In genomic region chr5:56490971-56491468, GRCh38 we compare ENCODE assay signal across 9 cellular contexts.
DNase-seq lines count a peak whose midpoint lies in the region; ATAC-seq, FAIRE-seq and TF ChIP-seq lines count a peak whose summit lies in the region.
"Had no signal": no experiment of that assay in that cellular context is flagged by ENCODE, and none has a peak within 500 bp of the region (broad histone marks: within the 10 kb centered on the region; RNA-seq: fewer than 3 reads in every experiment).

No MANE protein-coding gene starts in this region.

- H3K27me3 Mint-ChIP-seq in CD4-positive, CD25-positive, alpha-beta regulatory T cell: no peaks in the 10 kb centered on the region
- H3K27me3 Mint-ChIP-seq in activated naive CD4-positive, alpha-beta T cell treated with anti-CD3 and anti-CD28 coated beads, Interleukin-2, amount 10 ng/mL, durations not matched to agents 7 days and 5 days: peaks cover 10% of the 10 kb centered on the region

- CTCF ChIA-PET in activated naive CD4-positive, alpha-beta T cell treated with anti-CD3 and anti-CD28 coated beads, Interleukin-2, amount 10 ng/mL, durations not matched to agents 7 days and 5 days (lab: Charles Lee): interaction anchor here (1.6 kb wide), 1 partner anchor 220 kb away, joined by 3 read pairs; no protein-coding TSS in a partner anchor

- H3K36me3 ChIP-seq in CD4-positive, CD25-positive, alpha-beta regulatory T cell (ENCODE audit: control insufficient read depth, insufficient read depth, low read length): no peaks in the 10 kb centered on the region
- H3K36me3 ChIP-seq in pancreas: no peaks in the 10 kb centered on the region
- no peaks in the 10 kb centered on the region for H3K36me3 ChIP-seq in esophagus muscularis mucosa
- H3K36me3 ChIP-seq: BE2C had no signal

- TF ChIP-seq CTCF in pancreas (IDR thresholded peaks at IDR 0.05) (no peak), GM10266 (IDR thresholded peaks at IDR 0.05; ENCODE audit: control insufficient read depth, insufficient read depth, low read depth, missing control alignments) (no peak), esophagus muscularis mucosa (IDR thresholded peaks at IDR 0.05) (no peak)

- ATAC-seq in CD4-positive, CD25-positive, alpha-beta regulatory T cell (ENCODE audit: low read depth in 2 of 2): peak; percentile 75 to 81
- peak in 3 of 4 donors; percentile 30 to 81 (median 61) for ATAC-seq in pancreas

- TF ChIP-seq POLR2A in esophagus muscularis mucosa (IDR thresholded peaks at IDR 0.05; ENCODE audit: low read depth): no peak

- TF ChIP-seq EP300 in esophagus muscularis mucosa (IDR thresholded peaks at IDR 0.05): no peak

- peaks cover 0 to 8% (median 2%) of the 10 kb centered on the region in 7 donors for H3K9me3 Mint-ChIP-seq in CD4-positive, CD25-positive, alpha-beta regulatory T cell
- peaks cover 18% of the 10 kb centered on the region for H3K9me3 Mint-ChIP-seq in activated naive CD4-positive, alpha-beta T cell treated with anti-CD3 and anti-CD28 coated beads, Interleukin-2, amount 10 ng/mL, durations not matched to agents 7 days and 5 days

- FAIRE-seq in pancreas (lab: Jason Lieb, UNC): no peak

- peaks cover 9% of the 10 kb centered on the region for H3K4me1 ChIP-seq in CD4-positive, CD25-positive, alpha-beta regulatory T cell (ENCODE audit: control insufficient read depth, insufficient read depth, low read length, poor library complexity, severe bottlenecking)
- H3K4me1 ChIP-seq in pancreas (peaks cover 0 to 5% (median 0%) of the 10 kb centered on the region in 3 donors), esophagus muscularis mucosa (peaks cover 7 to 17% (median 12%) of the 10 kb centered on the region in 4 donors)
- H3K4me1 ChIP-seq: BE2C had no signal

- H3K4me3 Mint-ChIP-seq in CD4-positive, CD25-positive, alpha-beta regulatory T cell: peak overlapping the region; percentile 10 to 52 (median 30)
- peak overlapping the region; percentile 12 for H3K4me3 Mint-ChIP-seq in activated naive CD4-positive, alpha-beta T cell treated with anti-CD3 and anti-CD28 coated beads, Interleukin-2, amount 10 ng/mL, durations not matched to agents 7 days and 5 days

- H3K27ac ChIP-seq in CD4-positive, CD25-positive, alpha-beta regulatory T cell (ENCODE audit: insufficient read depth, low read length, poor library complexity, severe bottlenecking): no peak overlapping the region
- peak overlapping the region in 1 of 4 donors; percentile 50 for H3K27ac ChIP-seq in pancreas
- H3K27ac ChIP-seq in esophagus muscularis mucosa (replicated peaks in 1 of 4): no peak overlapping the region

- DNase-seq in CD4-positive, CD25-positive, alpha-beta regulatory T cell: peak in 2 of 3 donors; percentile 36 to 49
- DNase-seq in OCI-M1 (lab: John Stamatoyannopoulos, UW): peak; percentile 58
- DNase-seq in activated naive CD4-positive, alpha-beta T cell treated with anti-CD3 and anti-CD28 coated beads, Interleukin-2, amount 10 ng/mL, durations not matched to agents 7 days and 5 days: peak; percentile 36
- DNase-seq in pancreas: no peak
- no peak for DNase-seq in HuH-7 (ENCODE audit: low spot score)
- DNase-seq in GM10266 (ENCODE audit: extremely low spot score): no peak
- DNase-seq in esophagus muscularis mucosa (ENCODE audit: extremely low spot score): no peak
- no peak for DNase-seq in NCI-H1092 treated with DMSO at 0.1 percent for 48 hours (lab: John Stamatoyannopoulos, UW)
- DNase-seq: BE2C had no signal

- H3K4me3 ChIP-seq in CD4-positive, CD25-positive, alpha-beta regulatory T cell (ENCODE audit: low read depth, low read length): peak overlapping the region; percentile 51
- no peak overlapping the region for H3K4me3 ChIP-seq in pancreas
- H3K4me3 ChIP-seq in esophagus muscularis mucosa: no peak overlapping the region

- peaks cover 0 to 3% of the 10 kb centered on the region in 2 experiments for H3K9me3 ChIP-seq in CD4-positive, CD25-positive, alpha-beta regulatory T cell (ENCODE audit: control insufficient read depth in 2 of 2, low read length in 2 of 2)
- no peaks in the 10 kb centered on the region for H3K9me3 ChIP-seq in pancreas
- no peaks in the 10 kb centered on the region for H3K9me3 ChIP-seq in esophagus muscularis mucosa

- peak overlapping the region; percentile 76 to 94 (median 80) for H3K27ac Mint-ChIP-seq in CD4-positive, CD25-positive, alpha-beta regulatory T cell
- peak overlapping the region; percentile 79 for H3K27ac Mint-ChIP-seq in activated naive CD4-positive, alpha-beta T cell treated with anti-CD3 and anti-CD28 coated beads, Interleukin-2, amount 10 ng/mL, durations not matched to agents 7 days and 5 days

- H3K4me1 Mint-ChIP-seq in CD4-positive, CD25-positive, alpha-beta regulatory T cell: peaks cover 13 to 27% (median 13%) of the 10 kb centered on the region in 4 donors
- H3K4me1 Mint-ChIP-seq in activated naive CD4-positive, alpha-beta T cell treated with anti-CD3 and anti-CD28 coated beads, Interleukin-2, amount 10 ng/mL, durations not matched to agents 7 days and 5 days: peaks cover 27% of the 10 kb centered on the region

- no peaks in the 10 kb centered on the region for H3K27me3 ChIP-seq in CD4-positive, CD25-positive, alpha-beta regulatory T cell (ENCODE audit: control insufficient read depth, insufficient read depth, low read length)
- H3K27me3 ChIP-seq in pancreas (no peaks in the 10 kb centered on the region), esophagus muscularis mucosa (no peaks in the 10 kb centered on the region)
- H3K27me3 ChIP-seq: BE2C had no signal

- intact Hi-C loops in pancreas (cut with DNase I) (loop anchor here in 1 of 3 donors (10.0 kb wide), 1 partner anchor 324 kb away; the partner anchor contains the start of gene MAP3K1), esophagus muscularis mucosa (cut with DNase I) (loop anchor here (5.0 kb wide), 1 partner anchor 61 kb away; no protein-coding TSS in a partner anchor)

- H3K36me3 Mint-ChIP-seq in CD4-positive, CD25-positive, alpha-beta regulatory T cell: no peaks in the 10 kb centered on the region
- H3K36me3 Mint-ChIP-seq in activated naive CD4-positive, alpha-beta T cell treated with anti-CD3 and anti-CD28 coated beads, Interleukin-2, amount 10 ng/mL, durations not matched to agents 7 days and 5 days: peaks cover 28% of the 10 kb centered on the region

- 51 to 52% methylated on average over 9 of the region's 9 CpGs for WGBS in pancreas, 2 donors
- WGBS in esophagus muscularis mucosa: 79% methylated on average over 9 of the region's 9 CpGs

Comparison
In these comparisons a context has a peak if more than half of its experiments do, and no peak if none do; other contexts are left out.
1. DNase-seq: peak in CD4-positive, CD25-positive, alpha-beta regulatory T cell (2 of 3), OCI-M1 (single experiment) and activated naive CD4-positive, alpha-beta T cell treated with anti-CD3 and anti-CD28 coated beads, Interleukin-2, amount 10 ng/mL, durations not matched to agents 7 days and 5 days (single experiment); none in pancreas (0 of 6), HuH-7 (single experiment), GM10266 (single experiment), esophagus muscularis mucosa (single experiment) and NCI-H1092 treated with DMSO at 0.1 percent for 48 hours (single experiment).